In genomic region chrX:138775501-138775900, GRCh38 we compare ENCODE assay signal across 9 cellular contexts.
A peak's percentile ranks its signal among the peaks of the same experiment; 100 is the strongest.
DNase-seq lines count a peak whose midpoint lies in the region; ATAC-seq and TF ChIP-seq lines count a peak whose summit lies in the region.
"Had no signal": no experiment of that assay in that cellular context is flagged by ENCODE, and none has a peak within 500 bp of the region (broad histone marks: within the 10 kb centered on the region; RNA-seq: fewer than 3 reads in every experiment).

No MANE protein-coding gene starts in this region.

- peaks cover 2 to 26% of the 10 kb centered on the region in 2 experiments; a peak in 4 of 5 replicates for H3K9me3 Mint-ChIP-seq in H9
- H3K9me3 Mint-ChIP-seq: IgD-negative memory B cell had no signal

- no peak for ATAC-seq in mucosa of descending colon

- no CpG with 5 or more reads among the region's 5 CpGs for WGBS in H9 (ENCODE audit: extremely low coverage, insufficient read length, low lambda C conversion rate)

- H3K79me2 ChIP-seq in H9 (ENCODE audit: insufficient read depth, low read length) = no peaks in the 10 kb centered on the region

- no peak overlapping the region for H3K14ac ChIP-seq in H9 (ENCODE audit: insufficient read depth, low read length)

- no peak overlapping the region for H3K18ac ChIP-seq in H9 (ENCODE audit: insufficient read length, low read depth, low read length)

- no peak overlapping the region for H3K56ac ChIP-seq in H9 (ENCODE audit: insufficient read length, low read depth, low read length)

- H3K4me1 ChIP-seq in H9 (ENCODE audit: insufficient read depth, low read length) (no peaks in the 10 kb centered on the region; the same call in 1 of the 2 replicates), mucosa of descending colon (ENCODE audit: low read depth) (no peaks in the 10 kb centered on the region)

- no peak overlapping the region for H2BK20ac ChIP-seq in H9 (ENCODE audit: low read depth, low read length, poor library complexity, severe bottlenecking)

- no peak overlapping the region for H4K5ac ChIP-seq in H9 (ENCODE audit: insufficient read length, low read depth, low read length)

- no peaks in the 10 kb centered on the region for H4K20me1 ChIP-seq in H9 (ENCODE audit: control insufficient read depth, insufficient read depth, insufficient read length)

- H3K27ac ChIP-seq in H9 (ENCODE audit: insufficient read length, low read depth, low read length) (no peak overlapping the region), VCaP (no peak overlapping the region)

- no peak overlapping the region for H4K8ac ChIP-seq in H9 (replicated peaks; ENCODE audit: insufficient read length, low read depth, low read length)

- no peak overlapping the region for H3K23ac ChIP-seq in H9 (ENCODE audit: insufficient read length, low read depth, low read length)

- H3K79me1 ChIP-seq in H9 (ENCODE audit: insufficient read depth, low read depth, low read length, poor library complexity, severe bottlenecking) = no peaks in the 10 kb centered on the region

- H3T11ph ChIP-seq in H9 (ENCODE audit: low read length) = no peak overlapping the region

- H3K4me1 Mint-ChIP-seq in H9 = peaks cover 7% of the 10 kb centered on the region in 2 experiments; a peak in 2 of 4 replicates
- H3K4me1 Mint-ChIP-seq: IgD-negative memory B cell had no signal

- H3K4me3 Mint-ChIP-seq in H9 = no peak overlapping the region
- H3K4me3 Mint-ChIP-seq: IgD-negative memory B cell had no signal

- H3K4me2 ChIP-seq in H9 (ENCODE audit: insufficient read depth, insufficient read length, low read length) = no peak overlapping the region

- no peak overlapping the region for H2BK5ac ChIP-seq in H9 (ENCODE audit: insufficient read length, low read length)

- no peaks in the 10 kb centered on the region; a peak in 1 of 7 replicates for H3K36me3 Mint-ChIP-seq in H9 (ENCODE audit: insufficient read depth in 1 of 3, low read depth in 3 of 3)
- H3K36me3 Mint-ChIP-seq: IgD-negative memory B cell had no signal

- intact Hi-C loops in mucosa of descending colon (cut with DNase I, micrococcal nuclease) = no loop called here

- H3K9me3 ChIP-seq in H9 (ENCODE audit: control insufficient read depth, low read depth, low read length) (no peaks in the 10 kb centered on the region), mucosa of descending colon (no peaks in the 10 kb centered on the region)

- H4K91ac ChIP-seq in H9 (ENCODE audit: insufficient read length, low read depth, low read length) = no peak overlapping the region

- no peaks in the 10 kb centered on the region for H3K23me2 ChIP-seq in H9 (ENCODE audit: insufficient read length, low read depth, low read length, poor library complexity, severe bottlenecking)

- H3K36me3 ChIP-seq in mucosa of descending colon (ENCODE audit: low read depth) = no peaks in the 10 kb centered on the region

- no peak overlapping the region for H2BK12ac ChIP-seq in H9 (ENCODE audit: insufficient read length, low read depth, low read length)

- no peak overlapping the region for H2BK120ac ChIP-seq in H9 (ENCODE audit: low read depth, low read length, poor library complexity, severe bottlenecking)

- H2AFZ ChIP-seq in H9 (ENCODE audit: low read length) = no peak overlapping the region

- H2AK5ac ChIP-seq in H9 (ENCODE audit: insufficient read length, low read length) = no peak overlapping the region

- H3K27me3 ChIP-seq in H9 (ENCODE audit: insufficient read depth, low read length) = no peaks in the 10 kb centered on the region

- H3K9ac ChIP-seq in H9 (ENCODE audit: extremely low read depth, insufficient read length, low read length) = no peak overlapping the region

- H3K27me3 Mint-ChIP-seq in H9 (ENCODE audit: low read depth) = no peaks in the 10 kb centered on the region; the same call in 1 of the 2 replicates
- H3K27me3 Mint-ChIP-seq: IgD-negative memory B cell had no signal

- no peak overlapping the region for H2BK15ac ChIP-seq in H9 (ENCODE audit: low read depth, low read length)

- no peak overlapping the region for H3K27ac Mint-ChIP-seq in H9
- H3K27ac Mint-ChIP-seq: IgD-negative memory B cell had no signal

- DNase-seq in DMS114 treated with DMSO at 0.1 percent for 48 hours (lab: John Stamatoyannopoulos, UW; ENCODE audit: unreplicated experiment) = peak; percentile 4
- DNase-seq in H9 = no peak
- DNase-seq in left kidney (ENCODE audit: low read depth, low spot score) = peak; percentile 50
- no peak for DNase-seq in NCI-H524 treated with DMSO at 0.1 percent for 48 hours (lab: John Stamatoyannopoulos, UW)
- DNase-seq in mucosa of descending colon = no peak
- DNase-seq in NCI-H187 (lab: John Stamatoyannopoulos, UW) = no peak
- DNase-seq in NCI-H345 treated with DMSO at 0.1 percent for 48 hours (lab: John Stamatoyannopoulos, UW; ENCODE audit: unreplicated experiment) = no peak

- no peak overlapping the region for H3K4me3 ChIP-seq in mucosa of descending colon

- TF ChIP-seq CTCF in H9 (conservative IDR thresholded peaks at IDR 0.05) (peak; percentile 68), VCaP (conservative IDR thresholded peaks at IDR 0.05) (peak; percentile 68), mucosa of descending colon (IDR thresholded peaks at IDR 0.05) (no peak)

- no peak overlapping the region for H3K4ac ChIP-seq in H9 (ENCODE audit: low read depth, low read length)

Comparison
In these comparisons a context has a peak if more than half of its experiments do, and no peak if none do; other contexts are left out.
1. DNase-seq: peak in DMS114 treated with DMSO at 0.1 percent for 48 hours (single experiment) and left kidney (single experiment); none in H9 (single experiment), NCI-H524 treated with DMSO at 0.1 percent for 48 hours (single experiment), mucosa of descending colon (0 of 3), NCI-H187 (0 of 2) and NCI-H345 treated with DMSO at 0.1 percent for 48 hours (single experiment).